10 cellular contexts compared by ENCODE assay signal in genomic region chr2:9565436-9566153, GRCh38. TPM values are rescaled to one million over a fixed set of nuclear protein-coding genes. Genes with fewer than 3 reads are reported as not detected.
DNase-seq lines count a peak whose midpoint lies in the region; ATAC-seq and TF ChIP-seq lines count a peak whose summit lies in the region.
"Had no signal": no experiment of that assay in that cellular context is flagged by ENCODE, and none has a peak within 500 bp of the region (broad histone marks: within the 10 kb centered on the region; RNA-seq: fewer than 3 reads in every experiment).

No MANE protein-coding gene starts in this region.

- DNase-seq in GM03348 (ENCODE audit: low spot score) (peak; percentile 89), adipocyte (ENCODE audit: low read depth) (peak; percentile 97), cardiac septum (ENCODE audit: low spot score) (peak; percentile 86), gastrocnemius medialis (peak; percentile 88 to 94), glutamatergic neuron (no peak), NCI-H82 (lab: John Stamatoyannopoulos, UW) (no peak), GM19240 (ENCODE audit: insufficient read length, low spot score) (no peak)
- DNase-seq: Kasumi-1, nephron progenitor cell had no signal

- no peaks in the 10 kb centered on the region for H3K27me3 Mint-ChIP-seq in glutamatergic neuron (ENCODE audit: unreplicated experiment)

- H3K27ac Mint-ChIP-seq in glutamatergic neuron (ENCODE audit: unreplicated experiment) = no peak overlapping the region

- H3K27ac ChIP-seq in gastrocnemius medialis = peak overlapping the region; percentile 82 to 93 (median 90)

- peaks cover 1% of the 10 kb centered on the region for H3K9me3 Mint-ChIP-seq in glutamatergic neuron (ENCODE audit: unreplicated experiment)
- H3K9me3 Mint-ChIP-seq: nephron progenitor cell had no signal

- intact Hi-C loops in cardiac septum (cut with DNase I) = no loop called here
- intact Hi-C loops in gastrocnemius medialis (cut with DNase I; ENCODE audit: low total_unique reads) = no loop called here

- H3K9me3 ChIP-seq in adipocyte (ENCODE audit: control insufficient read depth, low read length) = no peaks in the 10 kb centered on the region
- no peaks in the 10 kb centered on the region for H3K9me3 ChIP-seq in gastrocnemius medialis

- H3K36me3 Mint-ChIP-seq in glutamatergic neuron (ENCODE audit: unreplicated experiment) = no peaks in the 10 kb centered on the region

- no peak overlapping the region for H3K4me3 Mint-ChIP-seq in glutamatergic neuron (ENCODE audit: unreplicated experiment)
- H3K4me3 Mint-ChIP-seq: nephron progenitor cell had no signal

- H3K4me3 ChIP-seq in adipocyte (ENCODE audit: low read length) = peak overlapping the region; percentile 68
- H3K4me3 ChIP-seq in gastrocnemius medialis = peak overlapping the region; percentile 7 to 39 (median 24)

- H3K4me1 ChIP-seq in adipocyte (ENCODE audit: control insufficient read depth, insufficient read depth, low read length) (peaks cover 16% of the 10 kb centered on the region), gastrocnemius medialis (peaks cover 11 to 14% of the 10 kb centered on the region in 2 donors)

- H3K4me1 Mint-ChIP-seq in glutamatergic neuron (ENCODE audit: low read depth, unreplicated experiment) = peaks cover 1% of the 10 kb centered on the region

- peak; percentile 100 for ATAC-seq in gastrocnemius medialis
- no peak for ATAC-seq in HG03175 (IDR thresholded peaks at IDR 0.05; ENCODE audit: unreplicated experiment)

- H3K27me3 ChIP-seq in adipocyte (replicated peaks; ENCODE audit: control insufficient read depth, insufficient read depth, low read length) (no peaks in the 10 kb centered on the region), gastrocnemius medialis (no peaks in the 10 kb centered on the region)

- H3K9ac ChIP-seq in adipocyte (ENCODE audit: low read length) = peak overlapping the region; percentile 80

- peak; percentile 40 to 51 for TF ChIP-seq POLR2A in gastrocnemius medialis (IDR thresholded peaks at IDR 0.05)

- H3K36me3 ChIP-seq in adipocyte (ENCODE audit: control insufficient read depth, insufficient read depth, low read length, severe bottlenecking) = no peaks in the 10 kb centered on the region
- H3K36me3 ChIP-seq in gastrocnemius medialis = no peaks in the 10 kb centered on the region

- in situ Hi-C loops in gastrocnemius medialis (cut with MboI; ENCODE audit: low sequenced_read_pairs in 4 of 4) = loop anchor here in 2 of 4 donors (10.0 kb wide), 1 partner anchor 59 kb away; no protein-coding TSS in a partner anchor

- TF ChIP-seq CTCF in gastrocnemius medialis (IDR thresholded peaks at IDR 0.05 in 4 of 5, conservative IDR thresholded peaks at IDR 0.05 in 1 of 5) = no peak
- TF ChIP-seq CTCF in glutamatergic neuron (IDR thresholded peaks at IDR 0.05; ENCODE audit: partially characterized antibody, unreplicated experiment) = no peak

RNA-seq across cellular contexts. Expression of gene ADAM17, which starts 10.0 kb away (rescaled TPM):
- total RNA-seq in cardiac septum = 18.9 TPM
- total RNA-seq in gastrocnemius medialis = 10 to 100 TPM; 13.5 to 27.1 (median 22.0) TPM
- total RNA-seq in glutamatergic neuron (ENCODE audit: unreplicated experiment) = 23.8 TPM

Comparison
In these comparisons a context has a peak if more than half of its experiments do, and no peak if none do; other contexts are left out.
1. DNase-seq: peak in GM03348 (single experiment), adipocyte (single experiment), cardiac septum (single experiment) and gastrocnemius medialis (2 of 2); none in glutamatergic neuron (single experiment), NCI-H82 (single experiment) and GM19240 (single experiment).